In the genomic region with DNA sequence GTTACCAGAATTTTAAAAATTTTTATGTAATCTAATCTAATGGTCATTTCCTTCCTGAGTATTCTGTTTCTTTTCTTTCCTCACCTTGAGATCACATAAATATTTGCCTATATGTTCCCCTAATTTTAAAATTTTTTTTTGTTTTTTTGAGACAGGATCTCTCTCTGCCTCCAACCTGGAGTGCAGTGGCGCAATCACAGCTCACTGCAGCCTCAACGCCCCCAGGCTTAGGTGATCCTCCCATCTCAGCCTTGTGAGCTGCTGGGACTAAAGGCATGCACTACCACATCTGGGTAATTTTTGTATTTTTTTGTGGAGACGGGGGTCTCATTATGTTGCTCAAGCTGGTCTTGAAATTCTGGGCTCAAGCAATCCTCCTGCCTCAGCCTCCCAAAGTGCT, we compare ENCODE assay signal across 14 cellular contexts. TPM values are rescaled to one million over a fixed set of nuclear protein-coding genes. Genes with fewer than 3 reads are reported as not detected.
DNase-seq lines count a peak whose midpoint lies in the region; ATAC-seq, FAIRE-seq and TF ChIP-seq lines count a peak whose summit lies in the region.
"Had no signal": no experiment of that assay in that cellular context is flagged by ENCODE, and none has a peak within 500 bp of the region (broad histone marks: within the 10 kb centered on the region; RNA-seq: fewer than 3 reads in every experiment).

No MANE protein-coding gene starts in this region.

- H3K79me2 ChIP-seq in Loucy (ENCODE audit: insufficient read depth, low read length) (0 out of 2 replicates have a peak, but pooled peaks cover 4% of the 10 kb centered on the region), K562 (ENCODE audit: control insufficient read depth, insufficient read depth, low read length) (peaks cover 4% of the 10 kb centered on the region; the same call in 1 of the 3 replicates)

- TF ChIP-seq CTCF in IMR-90 (conservative IDR thresholded peaks at IDR 0.05; ENCODE audit: low read depth, low read length) (no peak), Loucy (conservative IDR thresholded peaks at IDR 0.05; ENCODE audit: low read length) (no peak), K562 (IDR thresholded peaks at IDR 0.05 in 2 of 3, conservative IDR thresholded peaks at IDR 0.05 in 1 of 3; ENCODE audit: insufficient read depth in 2 of 3, low read depth in 1 of 3, low read length in 3 of 3) (no peak)

- no peak for FAIRE-seq in K562 (lab: Jason Lieb, UNC)
- FAIRE-seq: A549, D721Med had no signal

- H4K91ac ChIP-seq in IMR-90 (ENCODE audit: insufficient read depth, low read depth, low read length) (no peak overlapping the region), mesenchymal stem cell (ENCODE audit: low read length) (no peak overlapping the region)

- no peak overlapping the region for H4K5ac ChIP-seq in IMR-90 (ENCODE audit: low read depth, low read length)

- DNase-seq in IMR-90: no peak
- no peak for DNase-seq in K562 (ENCODE audit: extremely low read depth in 1 of 4, low spot score in 3 of 4)
- DNase-seq in mesenchymal stem cell: no peak
- no peak for DNase-seq in activated CD4-positive, alpha-beta T cell treated with anti-CD3 and anti-CD28 coated beads for 1 hour
- no peak for DNase-seq in DMS114 treated with DMSO at 0.1 percent for 48 hours (lab: John Stamatoyannopoulos, UW; ENCODE audit: unreplicated experiment)
- no peak for DNase-seq in cardiac septum (ENCODE audit: low spot score)
- DNase-seq: BE2C; CD8-positive, alpha-beta T cell; COR-L47; DND-41 had no signal

- no TSS peak for BruUV-seq in IMR-90 (replicated peaks; lab: Mats Ljungman, UMichigan)
- no TSS peak for BruUV-seq in K562 (replicated peaks; lab: Mats Ljungman, UMichigan)

- H3K9me2 ChIP-seq in Loucy (replicated peaks; ENCODE audit: low read depth, low read length): no peaks in the 10 kb centered on the region

- H2AFZ ChIP-seq in IMR-90 (replicated peaks; ENCODE audit: low read length, poor library complexity) (no peak overlapping the region), Loucy (ENCODE audit: low read length) (peak overlapping the region; percentile 86; the same call in 1 of the 2 replicates), K562 (ENCODE audit: low read depth, low read length) (no peak overlapping the region), mesenchymal stem cell (ENCODE audit: low read depth, low read length) (no peak overlapping the region)

- dilution Hi-C loops in IMR-90 (cut with HindIII; ENCODE audit: low sequenced_read_pairs, unreplicated experiment): no loop called here

- no peak for TF ChIP-seq EP300 in K562 (IDR thresholded peaks at IDR 0.05; ENCODE audit: low read length)

- H3K9me1 ChIP-seq in IMR-90 (ENCODE audit: insufficient read depth, low read length) (no peaks in the 10 kb centered on the region), K562 (ENCODE audit: control insufficient read depth, insufficient read depth, low read length) (no peaks in the 10 kb centered on the region)

- H3K27me3 ChIP-seq in IMR-90 (ENCODE audit: control insufficient read depth, insufficient read depth, low read length): no peaks in the 10 kb centered on the region
- H3K27me3 ChIP-seq in Loucy (ENCODE audit: insufficient read depth, low read length, poor library complexity, severe bottlenecking): no peaks in the 10 kb centered on the region
- H3K27me3 ChIP-seq in K562 (ENCODE audit: control insufficient read depth in 2 of 2, insufficient read depth in 2 of 2, low read length in 2 of 2): peaks cover 4 to 5% of the 10 kb centered on the region in 2 experiments; a peak in 3 of 5 replicates
- peaks cover 0 to under 1% of the 10 kb centered on the region in 2 experiments for H3K27me3 ChIP-seq in mesenchymal stem cell (ENCODE audit: control insufficient read depth in 1 of 2, insufficient read depth in 1 of 2, low read length in 2 of 2)

- H2BK5ac ChIP-seq in IMR-90 (ENCODE audit: low read depth, low read length, poor library complexity, severe bottlenecking) (no peak overlapping the region), mesenchymal stem cell (ENCODE audit: low read depth, low read length, poor library complexity, severe bottlenecking) (no peak overlapping the region)

- intact Hi-C loops in IMR-90 (cut with micrococcal nuclease): no loop called here
- intact Hi-C loops in K562 (cut with micrococcal nuclease): no loop called here
- intact Hi-C loops in cardiac septum (cut with DNase I): no loop called here

- H2BK15ac ChIP-seq in IMR-90 (ENCODE audit: low read depth, low read length): no peak overlapping the region
- no peak overlapping the region for H2BK15ac ChIP-seq in mesenchymal stem cell (ENCODE audit: low read depth, poor library complexity, severe bottlenecking)

- H3K23ac ChIP-seq in IMR-90 (ENCODE audit: low read depth, low read length): no peak overlapping the region
- no peak overlapping the region for H3K23ac ChIP-seq in mesenchymal stem cell (ENCODE audit: low read length in 2 of 2)

- H2AK9ac ChIP-seq in IMR-90 (replicated peaks; ENCODE audit: low read depth, low read length, poor library complexity): no peak overlapping the region

- CTCF ChIA-PET in IMR-90 (lab: Yijun Ruan, JAX): interaction anchor here (0.6 to 1.5 kb wide), 8 partner anchors 8 to 67 kb away, joined by 3 to 10 read pairs (median 3); no protein-coding TSS in a partner anchor
- CTCF ChIA-PET in K562 (lab: Yijun Ruan, JAX; ENCODE audit: low intra/inter-chr PET ratio): interaction anchor here (0.6 kb wide), 1 partner anchor 1343 kb away, joined by 4 read pairs; no protein-coding TSS in a partner anchor

- no peaks in the 10 kb centered on the region for H4K20me1 ChIP-seq in IMR-90 (ENCODE audit: insufficient read depth, low read length)
- no peaks in the 10 kb centered on the region for H4K20me1 ChIP-seq in Loucy (ENCODE audit: insufficient read depth, low read length, poor library complexity, severe bottlenecking)
- no peaks in the 10 kb centered on the region for H4K20me1 ChIP-seq in K562 (replicated peaks; ENCODE audit: control insufficient read depth, insufficient read depth, low read length)

- no peak overlapping the region for H3K9ac ChIP-seq in IMR-90 (ENCODE audit: low read depth, low read length)
- no peak overlapping the region for H3K9ac ChIP-seq in Loucy (ENCODE audit: low read depth, low read length, poor library complexity, severe bottlenecking)
- H3K9ac ChIP-seq in K562 (ENCODE audit: insufficient read depth in 1 of 2, low read depth in 2 of 2, low read length in 2 of 2): no peak overlapping the region
- no peak overlapping the region for H3K9ac ChIP-seq in mesenchymal stem cell (ENCODE audit: low read length)

- TF ChIP-seq POLR2A in IMR-90 (IDR thresholded peaks at IDR 0.05; ENCODE audit: low read depth, low read length) (no peak), K562 (conservative IDR thresholded peaks at IDR 0.05) (no peak)

- H3K4ac ChIP-seq in IMR-90 (ENCODE audit: low read depth, low read length) (no peak overlapping the region), mesenchymal stem cell (ENCODE audit: low read depth in 1 of 2, low read length in 2 of 2) (no peak overlapping the region)

- H2BK20ac ChIP-seq in IMR-90 (ENCODE audit: low read depth, low read length): no peak overlapping the region

- no peak for ATAC-seq in IMR-90 (ENCODE audit: low read depth)
- ATAC-seq in K562: no peak
- ATAC-seq in HG03097 (IDR thresholded peaks at IDR 0.05; ENCODE audit: low FRiP score, unreplicated experiment): no peak
- ATAC-seq: A549 had no signal

- no peak for TF ChIP-seq RAD21 in IMR-90 (IDR thresholded peaks at IDR 0.05; ENCODE audit: low read length)
- TF ChIP-seq RAD21 in K562 (CRISPR knock-in tag; conservative IDR thresholded peaks at IDR 0.05 in 1 of 2, IDR thresholded peaks at IDR 0.05 in 1 of 2): no peak

- no peaks in the 10 kb centered on the region for H3F3A ChIP-seq in Loucy (ENCODE audit: low read depth)

- no peak overlapping the region for H3K56ac ChIP-seq in IMR-90 (ENCODE audit: extremely low read depth, insufficient read depth, low read length)

- no CpG with 5 or more reads among the region's 3 CpGs for WGBS in IMR-90 (ENCODE audit: extremely low coverage in 2 of 2, insufficient read length in 1 of 2), 2 experiments
- WGBS in K562 (ENCODE audit: insufficient coverage, low coverage, missing lambda C conversion rate): 24% methylated on average over 3 of the region's 3 CpGs
- 84% methylated on average over 3 of the region's 3 CpGs for WGBS in mesenchymal stem cell

- H2AK5ac ChIP-seq in IMR-90 (ENCODE audit: low read depth, low read length) (no peak overlapping the region), mesenchymal stem cell (ENCODE audit: low read length, severe bottlenecking) (peak overlapping the region; percentile 65)

- H3K36me3 ChIP-seq in IMR-90 (ENCODE audit: control insufficient read depth, insufficient read depth, low read length) (no peaks in the 10 kb centered on the region), Loucy (ENCODE audit: insufficient read depth, low read length) (no peaks in the 10 kb centered on the region), K562 (ENCODE audit: control insufficient read depth, insufficient read depth, low read length) (no peaks in the 10 kb centered on the region), mesenchymal stem cell (ENCODE audit: control insufficient read depth in 1 of 2, insufficient read depth in 2 of 2, low read depth in 1 of 2, low read length in 2 of 2) (no peaks in the 10 kb centered on the region)
- H3K36me3 ChIP-seq: BE2C had no signal

- H3K4me3 ChIP-seq in IMR-90 (ENCODE audit: insufficient read depth, low read depth, low read length) (no peak overlapping the region), Loucy (ENCODE audit: low read length, poor library complexity, severe bottlenecking) (no peak overlapping the region), K562 (no peak overlapping the region), mesenchymal stem cell (ENCODE audit: insufficient read depth in 1 of 2, low read depth in 1 of 2, low read length in 2 of 2) (no peak overlapping the region)
- H3K4me3 ChIP-seq: A549 had no signal

- no peak overlapping the region for H3K4me2 ChIP-seq in IMR-90 (ENCODE audit: low read depth, low read length)
- H3K4me2 ChIP-seq in Loucy (ENCODE audit: low read depth, low read length, poor library complexity, severe bottlenecking): peak overlapping the region; percentile 65
- no peak overlapping the region for H3K4me2 ChIP-seq in K562 (ENCODE audit: insufficient read depth, low read length)
- no peak overlapping the region for H3K4me2 ChIP-seq in mesenchymal stem cell (ENCODE audit: low read length, poor library complexity, severe bottlenecking)

- H2BK120ac ChIP-seq in IMR-90 (ENCODE audit: low read depth, low read length) (no peak overlapping the region), mesenchymal stem cell (ENCODE audit: low read depth, low read length) (no peak overlapping the region)

- H3K14ac ChIP-seq in IMR-90 (replicated peaks; ENCODE audit: low read depth, low read length): no peak overlapping the region
- no peak overlapping the region for H3K14ac ChIP-seq in mesenchymal stem cell (ENCODE audit: low read length in 2 of 2)

- H3K79me1 ChIP-seq in IMR-90 (ENCODE audit: low read depth in 1 of 2, low read length in 2 of 2): peaks cover 0 to 1% of the 10 kb centered on the region in 2 experiments; a peak in 1 of 4 replicates
- peaks cover 3% of the 10 kb centered on the region for H3K79me1 ChIP-seq in mesenchymal stem cell (replicated peaks; ENCODE audit: low read length, poor library complexity, severe bottlenecking)

- H3K18ac ChIP-seq in IMR-90 (ENCODE audit: low read depth, low read length): no peak overlapping the region
- H3K18ac ChIP-seq in mesenchymal stem cell (ENCODE audit: low read depth in 1 of 2, low read length in 2 of 2): no peak overlapping the region

- H2BK12ac ChIP-seq in mesenchymal stem cell (ENCODE audit: low read length in 2 of 2): no peak overlapping the region

- H3K9me3 ChIP-seq in IMR-90 (ENCODE audit: control insufficient read depth, insufficient read depth, low read length) (no peaks in the 10 kb centered on the region), Loucy (ENCODE audit: insufficient read depth, low read depth, low read length) (no peaks in the 10 kb centered on the region), K562 (replicated peaks; ENCODE audit: control insufficient read depth, insufficient read depth, low read depth, low read length) (no peaks in the 10 kb centered on the region), mesenchymal stem cell (ENCODE audit: control insufficient read depth, low read length) (no peaks in the 10 kb centered on the region)
- H3K9me3 ChIP-seq: A549, BE2C had no signal

- no peak overlapping the region for H3K27ac ChIP-seq in IMR-90 (ENCODE audit: insufficient read depth, low read length)
- H3K27ac ChIP-seq in K562 (ENCODE audit: extremely low read depth, low read depth, low read length): no peak overlapping the region
- H3K27ac ChIP-seq in mesenchymal stem cell (ENCODE audit: low read length, poor library complexity, severe bottlenecking): no peak overlapping the region

- no peak overlapping the region for H4K8ac ChIP-seq in IMR-90 (ENCODE audit: low read depth in 2 of 2, low read length in 2 of 2)
- H4K8ac ChIP-seq in mesenchymal stem cell (ENCODE audit: low read length): no peak overlapping the region

- no peaks in the 10 kb centered on the region for H3K4me1 ChIP-seq in IMR-90 (ENCODE audit: control insufficient read depth, insufficient read depth, low read length)
- peaks cover 10% of the 10 kb centered on the region for H3K4me1 ChIP-seq in Loucy (ENCODE audit: insufficient read depth, low read length, poor library complexity, severe bottlenecking)
- peaks cover 2 to 11% of the 10 kb centered on the region in 2 experiments; a peak in 3 of 5 replicates for H3K4me1 ChIP-seq in K562 (replicated peaks in 1 of 2; ENCODE audit: control insufficient read depth in 2 of 2, insufficient read depth in 2 of 2, low read length in 2 of 2)
- H3K4me1 ChIP-seq in mesenchymal stem cell (ENCODE audit: control insufficient read depth, insufficient read depth, low read depth, low read length): peaks cover 1% of the 10 kb centered on the region
- H3K4me1 ChIP-seq: BE2C had no signal

- in situ Hi-C loops in IMR-90 (cut with MboI; ENCODE audit: low sequenced_read_pairs) (no loop called here), K562 (cut with MboI) (no loop called here)

- POLR2A ChIA-PET in IMR-90 (lab: Charles Lee; ENCODE audit: unreplicated experiment) (no interaction called here), K562 (lab: Yijun Ruan, JAX) (interaction anchor here (0.5 to 1.0 kb wide), 3 partner anchors 8 to 59 kb away, joined by 3 to 4 read pairs (median 3); no protein-coding TSS in a partner anchor)

RNA-seq across cellular contexts. Expression of a gene that starts 4.1 kb away (rescaled TPM):
- total RNA-seq in IMR-90 (2012; rRNA removed): 1.4 TPM in 2 replicates
- 2.0 and 2.1 TPM in 2 replicates for polyA plus RNA-seq in IMR-90 (2012; rRNA removed)
- 2.3 and 2.7 TPM in 2 replicates for polyA plus RNA-seq in IMR-90 (2012; cell fraction: cytosol; rRNA removed)
- polyA plus RNA-seq in IMR-90 (2012; cell fraction: nucleus; rRNA removed; ENCODE audit: low replicate concordance): 1.8 and 3.5 TPM in 2 replicates
- total RNA-seq in K562 (2011; cell fraction: chromatin; rRNA removed; ENCODE audit: low replicate concordance): 2.9 and 5.1 TPM in 2 replicates
- 4.3 and 5.7 TPM in 2 replicates for total RNA-seq in K562 (2011; cell fraction: nucleolus; rRNA removed)
- 3.2 and 4.5 TPM in 2 replicates for total RNA-seq in K562 (2011; cell fraction: nucleoplasm; rRNA removed)
- total RNA-seq in K562 (2014; rRNA removed): 14.8 and 18.2 TPM in 2 replicates
- 2.2 and 2.3 TPM in 2 replicates for total RNA-seq in K562 (2014; rRNA removed; fragmentation: Illumina TruSeq; extraction: Trizol)
- total RNA-seq in K562 (2015; rRNA removed; fragmentation: Illumina TruSeq; extraction: Trizol): 1.4 and 1.7 TPM in 2 replicates
- 14.3 and 14.5 TPM in 2 replicates for total RNA-seq in K562 (2021)
- polyA plus RNA-seq in K562 (2011; rRNA removed): 3.7 and 6.7 TPM in 2 replicates
- polyA plus RNA-seq in K562 (2011; cell fraction: cytosol; rRNA removed): 2.2 and 8.3 TPM in 2 replicates
- polyA plus RNA-seq in K562 (2011; cell fraction: nucleus; rRNA removed): 4.4 and 6.0 TPM in 2 replicates
- 3.5 and 5.6 TPM in 2 replicates for polyA plus RNA-seq in K562 (2012)
- polyA plus RNA-seq in K562 (2014; fragmentation: Illumina TruSeq; extraction: Trizol): 2.9 and 4.9 TPM in 2 replicates
- 1 to 10 TPM in 1 of 2 experiments, under 1 TPM in 1; 0.62 to 1.3 TPM for polyA plus RNA-seq in K562 (2014; fragmentation: Nextera tagmentation; extraction: Ambion mirVana)
- 5.1 and 8.1 TPM in 2 replicates for polyA plus RNA-seq in K562 (2014; rRNA removed)
- polyA minus RNA-seq in K562 (2011; rRNA and poly(A)+ RNA removed): 3.2 TPM in 2 replicates
- polyA minus RNA-seq in K562 (2011; cell fraction: cytosol; rRNA and poly(A)+ RNA removed): 2.2 and 4.3 TPM in 2 replicates
- 3.2 and 4.1 TPM in 2 replicates for polyA minus RNA-seq in K562 (2011; cell fraction: nucleus; rRNA and poly(A)+ RNA removed)
- polyA plus RNA-seq in mesenchymal stem cell (2013, experiment 1 of 2): 1.7 TPM
- 2.0 TPM for polyA plus RNA-seq in mesenchymal stem cell (2013, experiment 2 of 2)
- total RNA-seq in cardiac septum: 1.3 TPM
